13 cellular contexts compared by ENCODE assay signal in the genomic region with DNA sequence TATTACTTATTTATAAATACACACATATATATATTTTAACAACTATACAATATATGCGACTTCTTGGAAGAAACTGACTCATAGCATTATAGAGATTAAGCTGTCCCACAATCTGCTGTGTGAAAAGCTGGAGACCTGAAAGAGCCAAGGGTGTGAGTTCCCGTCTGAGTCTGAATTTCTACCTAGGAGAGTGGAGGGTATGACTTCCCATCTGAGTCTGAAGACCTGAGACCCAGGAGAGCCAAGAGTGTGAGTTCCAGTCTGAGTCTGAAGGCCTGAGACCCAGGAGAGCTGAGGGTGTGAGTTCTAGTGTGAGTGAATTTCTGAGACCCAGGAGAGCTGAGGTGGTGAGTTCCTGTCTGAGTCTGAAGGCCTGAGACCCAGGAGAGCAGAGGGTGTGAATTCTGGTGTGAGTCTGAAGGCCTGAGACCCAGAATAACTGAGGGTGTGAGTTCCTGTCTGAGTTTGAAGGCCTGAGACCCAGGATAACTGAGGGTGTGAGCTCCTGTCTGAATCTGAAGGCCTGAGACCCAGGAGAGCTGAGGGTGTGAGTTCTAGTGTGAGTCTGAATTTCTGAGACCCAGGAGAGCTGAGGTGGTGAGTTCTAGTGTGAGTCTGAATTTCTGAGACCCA. TPM values are rescaled to one million over a fixed set of nuclear protein-coding genes. Genes with fewer than 3 reads are reported as not detected.
DNase-seq lines count a peak whose midpoint lies in the region; ATAC-seq and TF ChIP-seq lines count a peak whose summit lies in the region.
"Had no signal": no experiment of that assay in that cellular context is flagged by ENCODE, and none has a peak within 500 bp of the region (broad histone marks: within the 10 kb centered on the region; RNA-seq: fewer than 3 reads in every experiment).

No MANE protein-coding gene starts in this region.

- no peak for TF ChIP-seq CTCF in upper lobe of right lung (IDR thresholded peaks at IDR 0.05)

- ATAC-seq in natural killer cell treated with Interleukin-12 subunit alpha and Interleukin-12 subunit beta and Interleukin-15 and Interleukin-18, amount 100 ng/mL, for 72 hours, result peak; percentile 88 to 90
- ATAC-seq in HG03135 (IDR thresholded peaks at IDR 0.05; ENCODE audit: unreplicated experiment) (no peak), upper lobe of right lung (no peak), HG02759 (IDR thresholded peaks at IDR 0.05; ENCODE audit: unreplicated experiment) (no peak)
- ATAC-seq: Panc1 had no signal

- peak overlapping the region; percentile 55; the same call in 1 of the 2 replicates for H3K4me3 ChIP-seq in BLaER1
- no peak overlapping the region for H3K4me3 ChIP-seq in CD8-positive, alpha-beta memory T cell (ENCODE audit: low read length)
- no peak overlapping the region for H3K4me3 ChIP-seq in upper lobe of right lung

- peaks cover 0 to 7% (median 7%) of the 10 kb centered on the region in 3 donors for H3K36me3 Mint-ChIP-seq in CD8-positive, alpha-beta memory T cell
- peaks cover 9% of the 10 kb centered on the region for H3K36me3 Mint-ChIP-seq in activated T-helper 2 cell treated with anti-CD3 and anti-CD28 coated beads, Interferon-gamma antibody, Interleukin-2, Interleukin-4, amounts not matched to agents 10 μg/mL and 5 μg/mL and 100 μg/mL, durations not matched to agents 14 hours and 24 hours and 36 hours (ENCODE audit: low read depth)
- H3K36me3 Mint-ChIP-seq in natural killer cell treated with Interleukin-12 subunit alpha and Interleukin-12 subunit beta and Interleukin-15 and Interleukin-18, amount 100 ng/mL, for 72 hours, result peaks cover 10% of the 10 kb centered on the region

- H3K36me3 ChIP-seq in BLaER1, result no peaks in the 10 kb centered on the region
- H3K36me3 ChIP-seq in CD8-positive, alpha-beta memory T cell (ENCODE audit: insufficient read depth, low read length), result no peaks in the 10 kb centered on the region
- H3K36me3 ChIP-seq in upper lobe of right lung, result no peaks in the 10 kb centered on the region

- peaks cover 0 to 2% (median 0%) of the 10 kb centered on the region in 5 donors for H3K9me3 Mint-ChIP-seq in CD8-positive, alpha-beta memory T cell
- peaks cover 12% of the 10 kb centered on the region for H3K9me3 Mint-ChIP-seq in activated T-helper 2 cell treated with anti-CD3 and anti-CD28 coated beads, Interferon-gamma antibody, Interleukin-2, Interleukin-4, amounts not matched to agents 10 μg/mL and 5 μg/mL and 100 μg/mL, durations not matched to agents 14 hours and 24 hours and 36 hours
- H3K9me3 Mint-ChIP-seq in natural killer cell treated with Interleukin-12 subunit alpha and Interleukin-12 subunit beta and Interleukin-15 and Interleukin-18, amount 100 ng/mL, for 72 hours, result peaks cover 7% of the 10 kb centered on the region

- no peaks in the 10 kb centered on the region for H3K27me3 Mint-ChIP-seq in CD8-positive, alpha-beta memory T cell
- no peaks in the 10 kb centered on the region for H3K27me3 Mint-ChIP-seq in activated T-helper 2 cell treated with anti-CD3 and anti-CD28 coated beads, Interferon-gamma antibody, Interleukin-2, Interleukin-4, amounts not matched to agents 10 μg/mL and 5 μg/mL and 100 μg/mL, durations not matched to agents 14 hours and 24 hours and 36 hours (ENCODE audit: low read depth)
- no peaks in the 10 kb centered on the region for H3K27me3 Mint-ChIP-seq in natural killer cell treated with Interleukin-12 subunit alpha and Interleukin-12 subunit beta and Interleukin-15 and Interleukin-18, amount 100 ng/mL, for 72 hours

- no peaks in the 10 kb centered on the region for H3K27me3 ChIP-seq in BLaER1
- H3K27me3 ChIP-seq in CD8-positive, alpha-beta memory T cell (ENCODE audit: insufficient read depth, low read length, poor library complexity, severe bottlenecking), result no peaks in the 10 kb centered on the region
- H3K27me3 ChIP-seq in upper lobe of right lung, result no peaks in the 10 kb centered on the region

- H3K27ac Mint-ChIP-seq in CD8-positive, alpha-beta memory T cell, result peak overlapping the region in 6 of 8 donors; percentile 19 to 95 (median 86)
- H3K27ac Mint-ChIP-seq in activated T-helper 2 cell treated with anti-CD3 and anti-CD28 coated beads, Interferon-gamma antibody, Interleukin-2, Interleukin-4, amounts not matched to agents 10 μg/mL and 5 μg/mL and 100 μg/mL, durations not matched to agents 14 hours and 24 hours and 36 hours, result peak overlapping the region; percentile 1
- peak overlapping the region; percentile 66 to 77 for H3K27ac Mint-ChIP-seq in natural killer cell treated with Interleukin-12 subunit alpha and Interleukin-12 subunit beta and Interleukin-15 and Interleukin-18, amount 100 ng/mL, for 72 hours

- no peaks in the 10 kb centered on the region for H4K20me1 ChIP-seq in BLaER1

- TF ChIP-seq POLR2A in erythroblast (IDR thresholded peaks at IDR 0.05; ENCODE audit: low read length), result no peak

- intact Hi-C loops in activated T-helper 2 cell treated with anti-CD3 and anti-CD28 coated beads, Interferon-gamma antibody, Interleukin-2, Interleukin-4, amounts not matched to agents 10 μg/mL and 5 μg/mL and 100 μg/mL, durations not matched to agents 14 hours and 24 hours and 36 hours (cut with micrococcal nuclease), result no loop called here
- intact Hi-C loops in upper lobe of right lung (cut with DNase I), result no loop called here

- H3K4me3 Mint-ChIP-seq in CD8-positive, alpha-beta memory T cell, result no peak overlapping the region
- no peak overlapping the region for H3K4me3 Mint-ChIP-seq in activated T-helper 2 cell treated with anti-CD3 and anti-CD28 coated beads, Interferon-gamma antibody, Interleukin-2, Interleukin-4, amounts not matched to agents 10 μg/mL and 5 μg/mL and 100 μg/mL, durations not matched to agents 14 hours and 24 hours and 36 hours (ENCODE audit: low read depth)
- peak overlapping the region; percentile 51 for H3K4me3 Mint-ChIP-seq in natural killer cell treated with Interleukin-12 subunit alpha and Interleukin-12 subunit beta and Interleukin-15 and Interleukin-18, amount 100 ng/mL, for 72 hours

- H3K27ac ChIP-seq in BLaER1, result peak overlapping the region; percentile 95
- H3K27ac ChIP-seq in CD8-positive, alpha-beta memory T cell (ENCODE audit: low read depth, low read length), result no peak overlapping the region
- no peak overlapping the region for H3K27ac ChIP-seq in upper lobe of right lung

- H3K4me2 ChIP-seq in BLaER1, result peak overlapping the region; percentile 82

- POLR2A ChIA-PET in CD8-positive, alpha-beta memory T cell (lab: Charles Lee), result no interaction called here

- H3K4me1 Mint-ChIP-seq in CD8-positive, alpha-beta memory T cell, result peaks cover 11 to 25% (median 21%) of the 10 kb centered on the region in 3 donors
- H3K4me1 Mint-ChIP-seq in activated T-helper 2 cell treated with anti-CD3 and anti-CD28 coated beads, Interferon-gamma antibody, Interleukin-2, Interleukin-4, amounts not matched to agents 10 μg/mL and 5 μg/mL and 100 μg/mL, durations not matched to agents 14 hours and 24 hours and 36 hours (ENCODE audit: low read depth), result peaks cover 5% of the 10 kb centered on the region
- H3K4me1 Mint-ChIP-seq in natural killer cell treated with Interleukin-12 subunit alpha and Interleukin-12 subunit beta and Interleukin-15 and Interleukin-18, amount 100 ng/mL, for 72 hours (ENCODE audit: low read depth in 2 of 2), result peaks cover 14 to 19% of the 10 kb centered on the region in 2 donors

- H3K4me1 ChIP-seq in BLaER1 (peaks cover 79% of the 10 kb centered on the region), upper lobe of right lung (no peaks in the 10 kb centered on the region)
- H3K4me1 ChIP-seq in CD8-positive, alpha-beta memory T cell (ENCODE audit: insufficient read depth, low read length), result peaks cover 3% of the 10 kb centered on the region

- CTCF ChIA-PET in CD8-positive, alpha-beta memory T cell (lab: Charles Lee), result no interaction called here

- peaks cover 22% of the 10 kb centered on the region for H3K9me3 ChIP-seq in BLaER1
- no peaks in the 10 kb centered on the region for H3K9me3 ChIP-seq in CD8-positive, alpha-beta memory T cell (ENCODE audit: low read length)
- H3K9me3 ChIP-seq in upper lobe of right lung, result no peaks in the 10 kb centered on the region

- H3K9ac ChIP-seq in BLaER1, result peak overlapping the region; percentile 81

- DNase-seq in CD8-positive, alpha-beta memory T cell, result no peak
- DNase-seq in activated T-helper 2 cell treated with anti-CD3 and anti-CD28 coated beads, Interferon-gamma antibody, Interleukin-2, Interleukin-4, amounts not matched to agents 10 μg/mL and 5 μg/mL and 100 μg/mL, durations not matched to agents 14 hours and 24 hours and 36 hours (ENCODE audit: low spot score), result peak; percentile 5
- peak; percentile 66 for DNase-seq in natural killer cell treated with Interleukin-12 subunit alpha and Interleukin-12 subunit beta and Interleukin-15 and Interleukin-18, amount 100 ng/mL, for 72 hours (ENCODE audit: low spot score)
- no peak for DNase-seq in erythroblast (lab: John Stamatoyannopoulos, UW)
- no peak for DNase-seq in upper lobe of right lung
- DNase-seq: activated gamma-delta T cell; H7; NCI-H2107; stimulated activated naive CD4-positive, alpha-beta T cell had no signal

RNA-seq across cellular contexts. Expression of a gene that starts 8.9 kb away (rescaled TPM):
- 10 to 100 TPM; 47.1 to 50.1 TPM for total RNA-seq in CD8-positive, alpha-beta memory T cell
- 302 TPM for polyA plus RNA-seq in CD8-positive, alpha-beta memory T cell
- total RNA-seq in activated T-helper 2 cell treated with anti-CD3 and anti-CD28 coated beads, Interferon-gamma antibody, Interleukin-2, Interleukin-4, amounts not matched to agents 10 μg/mL and 5 μg/mL and 100 μg/mL, durations not matched to agents 14 hours and 24 hours and 36 hours, result 33.1 and 34.5 TPM in 2 replicates
- total RNA-seq in natural killer cell treated with Interleukin-12 subunit alpha and Interleukin-12 subunit beta and Interleukin-15 and Interleukin-18, amount 100 ng/mL, for 72 hours, result 10 to 100 TPM; 19.5 to 59.1 TPM
- total RNA-seq in upper lobe of right lung, result 3.1 TPM

RNA-seq across cellular contexts. Expression of a gene that starts 45.5 kb away (rescaled TPM):
- 10 to 100 TPM; 73.0 to 74.5 TPM for total RNA-seq in CD8-positive, alpha-beta memory T cell
- 52.1 TPM for polyA plus RNA-seq in CD8-positive, alpha-beta memory T cell
- total RNA-seq in activated T-helper 2 cell treated with anti-CD3 and anti-CD28 coated beads, Interferon-gamma antibody, Interleukin-2, Interleukin-4, amounts not matched to agents 10 μg/mL and 5 μg/mL and 100 μg/mL, durations not matched to agents 14 hours and 24 hours and 36 hours, result 67.4 and 67.6 TPM in 2 replicates
- total RNA-seq in natural killer cell treated with Interleukin-12 subunit alpha and Interleukin-12 subunit beta and Interleukin-15 and Interleukin-18, amount 100 ng/mL, for 72 hours, result 10 to 100 TPM; 74.3 to 98.4 TPM
- total RNA-seq in upper lobe of right lung, result 46.3 TPM

Comparison
In these comparisons a context has a peak if more than half of its experiments do, and no peak if none do; other contexts are left out.
1. DNase-seq: peak in activated T-helper 2 cell treated with anti-CD3 and anti-CD28 coated beads, Interferon-gamma antibody, Interleukin-2, Interleukin-4, amounts not matched to agents 10 μg/mL and 5 μg/mL and 100 μg/mL, durations not matched to agents 14 hours and 24 hours and 36 hours (single experiment) and natural killer cell treated with Interleukin-12 subunit alpha and Interleukin-12 subunit beta and Interleukin-15 and Interleukin-18, amount 100 ng/mL, for 72 hours (single experiment); none in CD8-positive, alpha-beta memory T cell (0 of 5), erythroblast (0 of 2) and upper lobe of right lung (single experiment).
2. H3K27ac Mint-ChIP-seq: peak in every context shown above with its lines; median percentile 86 in CD8-positive, alpha-beta memory T cell; 72 in natural killer cell treated with Interleukin-12 subunit alpha and Interleukin-12 subunit beta and Interleukin-15 and Interleukin-18, amount 100 ng/mL, for 72 hours; 1 in activated T-helper 2 cell treated with anti-CD3 and anti-CD28 coated beads, Interferon-gamma antibody, Interleukin-2, Interleukin-4, amounts not matched to agents 10 μg/mL and 5 μg/mL and 100 μg/mL, durations not matched to agents 14 hours and 24 hours and 36 hours.
3. ATAC-seq: peak in natural killer cell treated with Interleukin-12 subunit alpha and Interleukin-12 subunit beta and Interleukin-15 and Interleukin-18, amount 100 ng/mL, for 72 hours (2 of 2); none in HG03135 (single experiment), upper lobe of right lung (single experiment) and HG02759 (single experiment).